In genomic region chr4:152780267-152780811, GRCh38 we compare ENCODE assay signal across 8 cellular contexts. TPM values are rescaled to one million over a fixed set of nuclear protein-coding genes. Genes with fewer than 3 reads are reported as not detected.
DNase-seq lines count a peak whose midpoint lies in the region; ATAC-seq and TF ChIP-seq lines count a peak whose summit lies in the region.

No MANE protein-coding gene starts in this region.

- ATAC-seq in HG03196 (IDR thresholded peaks at IDR 0.05; ENCODE audit: unreplicated experiment): peak; percentile 12
- ATAC-seq in activated B cell treated with CpG ODN at 0.5 μM for 24 hours (ENCODE audit: low read depth): peak; percentile 53
- ATAC-seq in HG02981 (IDR thresholded peaks at IDR 0.05; ENCODE audit: unreplicated experiment): no peak
- ATAC-seq in GM21423 (IDR thresholded peaks at IDR 0.05; ENCODE audit: unreplicated experiment): no peak

- no peaks in the 10 kb centered on the region for H3K9me3 ChIP-seq in cardiac muscle cell (ENCODE audit: low read depth)

- CTCF ChIA-PET in activated B cell treated with CpG ODN at 0.5 μM for 24 hours (lab: Charles Lee): interaction anchor here (0.9 to 1.6 kb wide), 2 partner anchors 68 to 305 kb away, joined by 3 to 5 read pairs; no protein-coding TSS in a partner anchor

- no peak for DNase-seq in GM12865 (ENCODE audit: low read depth)
- DNase-seq in activated B cell treated with CpG ODN at 0.5 μM for 24 hours: no peak
- peak in 1 of 2 donors; percentile 24 for DNase-seq in cardiac muscle cell (ENCODE audit: low read depth in 1 of 2, low spot score in 1 of 2)
- DNase-seq in pons (ENCODE audit: low spot score): peak; percentile 49
- DNase-seq in LoVo (ENCODE audit: low spot score): no peak

- peak overlapping the region; percentile 97 for H3K4me3 Mint-ChIP-seq in activated B cell treated with CpG ODN at 0.5 μM for 24 hours

- peaks cover 47% of the 10 kb centered on the region for H3K4me1 Mint-ChIP-seq in activated B cell treated with CpG ODN at 0.5 μM for 24 hours

- POLR2A ChIA-PET in activated B cell treated with CpG ODN at 0.5 μM for 24 hours (lab: Charles Lee): interaction anchor here (1.1 kb wide), 1 partner anchor 244 kb away, joined by 4 read pairs; the partner anchor contains the start of gene FBXW7

- H3K36me3 ChIP-seq in cardiac muscle cell: no peaks in the 10 kb centered on the region

- intact Hi-C loops in activated B cell treated with CpG ODN at 0.5 μM for 24 hours (cut with micrococcal nuclease): no loop called here

- peak overlapping the region; percentile 92 for H3K27ac ChIP-seq in cardiac muscle cell

- TF ChIP-seq CTCF in GM12865 (IDR thresholded peaks at IDR 0.05; ENCODE audit: insufficient read depth, low read depth, low read length, missing control alignments) (no peak), activated B cell treated with CpG ODN at 0.5 μM for 24 hours (IDR thresholded peaks at IDR 0.05) (no peak), cardiac muscle cell (IDR thresholded peaks at IDR 0.05; ENCODE audit: low read depth, low read length) (peak; percentile 2)

- peaks cover 12% of the 10 kb centered on the region for H3K4me1 ChIP-seq in cardiac muscle cell (ENCODE audit: low read depth)

- no peaks in the 10 kb centered on the region for H3K27me3 ChIP-seq in cardiac muscle cell

- peak overlapping the region; percentile 67 for H3K4me3 ChIP-seq in GM12865 (ENCODE audit: low read depth, low read length)
- H3K4me3 ChIP-seq in cardiac muscle cell: peak overlapping the region; percentile 73

- H3K27ac Mint-ChIP-seq in activated B cell treated with CpG ODN at 0.5 μM for 24 hours: peak overlapping the region; percentile 92

- peaks cover 11% of the 10 kb centered on the region for H3K36me3 Mint-ChIP-seq in activated B cell treated with CpG ODN at 0.5 μM for 24 hours (ENCODE audit: low read depth)

- no peaks in the 10 kb centered on the region for H3K9me3 Mint-ChIP-seq in activated B cell treated with CpG ODN at 0.5 μM for 24 hours

- no peaks in the 10 kb centered on the region for H3K27me3 Mint-ChIP-seq in activated B cell treated with CpG ODN at 0.5 μM for 24 hours

RNA-seq across cellular contexts. Expression of gene ARFIP1, which starts 0.6 kb away (rescaled TPM):
- total RNA-seq in activated B cell treated with CpG ODN at 0.5 μM for 24 hours (16.8 and 19.5 TPM in 2 replicates), cardiac muscle cell (19.3 and 20.3 TPM in 2 replicates)
- polyA plus RNA-seq in cardiac muscle cell: 26.9 and 32.7 TPM in 2 replicates

RNA-seq across cellular contexts. Expression of gene TIGD4, which starts 0.8 kb away (rescaled TPM):
- total RNA-seq in activated B cell treated with CpG ODN at 0.5 μM for 24 hours: 0.24 and 0.44 TPM in 2 replicates
- 0.56 and 1.5 TPM in 2 replicates for total RNA-seq in cardiac muscle cell
- 0.55 and 0.82 TPM in 2 replicates for polyA plus RNA-seq in cardiac muscle cell

Comparison
In these comparisons a context has a peak if more than half of its experiments do, and no peak if none do; other contexts are left out.
1. ATAC-seq: peak in HG03196 (single experiment) and activated B cell treated with CpG ODN at 0.5 μM for 24 hours (single experiment); none in HG02981 (single experiment) and GM21423 (single experiment).